ENCODE assay signal across 22 cellular contexts in the genomic region with DNA sequence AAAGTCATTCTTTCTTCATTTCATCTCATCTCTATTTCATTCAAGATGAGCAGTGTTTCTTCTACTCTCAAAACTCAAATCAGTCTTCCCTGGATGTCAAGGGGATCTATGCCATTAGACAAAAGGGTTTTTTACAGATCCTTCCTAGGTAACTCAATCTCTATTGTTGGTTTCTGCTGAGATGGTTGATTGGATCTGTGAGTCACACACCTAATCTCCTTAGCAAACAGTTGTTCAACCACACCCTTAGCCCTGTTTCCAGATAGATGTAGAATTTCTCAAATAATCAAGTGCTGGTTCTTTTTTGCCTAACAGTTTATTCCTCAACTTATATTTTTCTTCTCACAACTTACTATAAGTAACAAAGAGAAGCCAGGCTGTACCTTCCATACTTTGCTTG.
"Had no signal": no experiment of that assay in that cellular context is flagged by ENCODE, and none has a peak within 500 bp of the region (broad histone marks: within the 10 kb centered on the region; RNA-seq: fewer than 3 reads in every experiment).

No MANE protein-coding gene starts in this region.

- DNase-seq: activated CD4-positive, alpha-beta T cell treated with anti-CD3 and anti-CD28 coated beads, Interleukin-2, amount 10 ng/mL, durations not matched to agents 24 days and 14 days; activated CD8-positive, alpha-beta T cell treated with anti-CD3 and anti-CD28 coated beads for 36 hours; activated naive CD4-positive, alpha-beta T cell; activated naive CD8-positive, alpha-beta T cell treated with anti-CD3 and anti-CD28 coated beads for 36 hours; activated T-cell treated with anti-CD3 and anti-CD28 coated beads, Interleukin-2, amount 50 U/mL, for 1 hour; amniotic stem cell; caudate nucleus; dorsolateral prefrontal cortex; erythroblast; heart left ventricle; immature natural killer cell; left ventricle myocardium superior; mucosa of descending colon; naive thymus-derived CD4-positive, alpha-beta T cell; right cardiac atrium; T1000; testis had no signal

- H3K27ac ChIP-seq: dorsolateral prefrontal cortex, gastroesophageal sphincter, heart left ventricle, neural progenitor cell, prostate gland, skin epidermis, testis had no signal

- ATAC-seq: activated CD8-positive, alpha-beta T cell treated with anti-CD3 and anti-CD28 coated beads for 36 hours; activated T-helper 17 cell treated with anti-CD3 and anti-CD28 coated beads, Interleukin-2, amount 50 U/mL, for 72 hours; gastroesophageal sphincter; heart left ventricle; left ventricle myocardium superior; mucosa of descending colon; naive thymus-derived CD4-positive, alpha-beta T cell; right cardiac atrium had no signal

- H3K9me3 ChIP-seq: mucosa of descending colon, prostate gland, testis had no signal

- H3K9ac ChIP-seq: neural progenitor cell had no signal

- H3K4me2 ChIP-seq: neural progenitor cell had no signal

- H3K4me3 ChIP-seq: dorsolateral prefrontal cortex, gastroesophageal sphincter, heart left ventricle, mucosa of descending colon, neural progenitor cell, prostate gland, skin epidermis, testis had no signal

- H3K27me3 ChIP-seq: dorsolateral prefrontal cortex, gastroesophageal sphincter, heart left ventricle, neural progenitor cell, testis had no signal

- H3K36me3 ChIP-seq: gastroesophageal sphincter, heart left ventricle, neural progenitor cell, prostate gland had no signal

- H3K4me1 ChIP-seq: neural progenitor cell, prostate gland, testis had no signal

- H2AFZ ChIP-seq: neural progenitor cell had no signal
